1 cellular context compared by ENCODE assay signal in the genomic region with DNA sequence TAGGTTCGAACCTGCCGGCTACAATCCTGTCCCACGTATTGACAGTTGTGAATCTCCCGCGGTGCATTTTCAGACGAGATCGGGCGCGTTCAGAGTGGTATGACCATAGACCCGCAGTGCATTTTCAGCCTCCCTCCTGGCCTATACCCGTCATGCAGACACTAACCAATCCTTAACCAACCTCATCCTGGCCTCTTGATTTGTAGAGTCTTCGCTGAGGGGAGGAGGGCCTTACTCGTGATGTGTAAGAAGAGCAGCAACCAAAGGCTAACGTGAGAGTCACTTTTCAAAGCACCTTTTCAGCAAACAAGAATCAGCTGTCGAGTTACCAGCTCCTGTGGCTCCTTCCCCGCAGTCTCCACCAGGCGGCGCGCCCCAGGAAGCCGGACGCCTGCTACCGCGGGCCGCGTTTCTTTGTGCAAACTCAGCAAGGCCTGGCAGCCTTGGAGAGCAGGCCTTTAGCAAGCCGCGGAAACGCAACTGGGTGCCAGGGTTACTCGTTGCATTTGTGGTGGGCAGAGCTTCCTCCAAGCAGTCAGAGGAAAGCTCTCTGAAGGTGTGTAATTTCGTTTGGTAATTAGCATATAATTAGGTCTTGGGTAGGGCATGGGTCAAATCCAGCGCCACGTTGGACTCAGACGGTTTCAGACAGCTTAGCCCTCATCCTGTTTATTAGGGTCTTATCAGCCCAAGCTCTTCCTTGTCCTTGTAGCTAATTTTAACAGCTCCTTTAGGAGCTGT.
TF ChIP-seq lines count a peak whose summit lies in the region.

No MANE protein-coding gene starts in this region.

TF ChIP-seq in WTC11, 78 proteins besides CTCF, POLR2A, EP300 and RAD21 (continued from another document):
- TF ChIP-seq, protein P1, sequence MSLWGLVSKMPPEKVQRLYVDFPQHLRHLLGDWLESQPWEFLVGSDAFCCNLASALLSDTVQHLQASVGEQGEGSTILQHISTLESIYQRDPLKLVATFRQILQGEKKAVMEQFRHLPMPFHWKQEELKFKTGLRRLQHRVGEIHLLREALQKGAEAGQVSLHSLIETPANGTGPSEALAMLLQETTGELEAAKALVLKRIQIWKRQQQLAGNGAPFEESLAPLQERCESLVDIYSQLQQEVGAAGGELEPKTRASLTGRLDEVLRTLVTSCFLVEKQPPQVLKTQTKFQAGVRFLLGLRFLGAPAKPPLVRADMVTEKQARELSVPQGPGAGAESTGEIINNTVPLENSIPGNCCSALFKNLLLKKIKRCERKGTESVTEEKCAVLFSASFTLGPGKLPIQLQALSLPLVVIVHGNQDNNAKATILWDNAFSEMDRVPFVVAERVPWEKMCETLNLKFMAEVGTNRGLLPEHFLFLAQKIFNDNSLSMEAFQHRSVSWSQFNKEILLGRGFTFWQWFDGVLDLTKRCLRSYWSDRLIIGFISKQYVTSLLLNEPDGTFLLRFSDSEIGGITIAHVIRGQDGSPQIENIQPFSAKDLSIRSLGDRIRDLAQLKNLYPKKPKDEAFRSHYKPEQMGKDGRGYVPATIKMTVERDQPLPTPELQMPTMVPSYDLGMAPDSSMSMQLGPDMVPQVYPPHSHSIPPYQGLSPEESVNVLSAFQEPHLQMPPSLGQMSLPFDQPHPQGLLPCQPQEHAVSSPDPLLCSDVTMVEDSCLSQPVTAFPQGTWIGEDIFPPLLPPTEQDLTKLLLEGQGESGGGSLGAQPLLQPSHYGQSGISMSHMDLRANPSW (CRISPR knock-in tag; conservative IDR thresholded peaks at IDR 0.05; ENCODE audit: low read depth): no peak
- TF ChIP-seq CREM (CRISPR knock-in tag; IDR thresholded peaks at IDR 0.05): 0 out of 2 replicates have a peak, but pooled peaks have one; percentile 42
- TF ChIP-seq, protein P2, sequence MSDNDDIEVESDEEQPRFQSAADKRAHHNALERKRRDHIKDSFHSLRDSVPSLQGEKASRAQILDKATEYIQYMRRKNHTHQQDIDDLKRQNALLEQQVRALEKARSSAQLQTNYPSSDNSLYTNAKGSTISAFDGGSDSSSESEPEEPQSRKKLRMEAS (CRISPR knock-in tag; IDR thresholded peaks at IDR 0.05): 0 out of 2 replicates have a peak, but pooled peaks have one; percentile 28
- TF ChIP-seq GABPB1 (CRISPR knock-in tag; IDR thresholded peaks at IDR 0.05): peak; percentile 75
- TF ChIP-seq, protein P3, sequence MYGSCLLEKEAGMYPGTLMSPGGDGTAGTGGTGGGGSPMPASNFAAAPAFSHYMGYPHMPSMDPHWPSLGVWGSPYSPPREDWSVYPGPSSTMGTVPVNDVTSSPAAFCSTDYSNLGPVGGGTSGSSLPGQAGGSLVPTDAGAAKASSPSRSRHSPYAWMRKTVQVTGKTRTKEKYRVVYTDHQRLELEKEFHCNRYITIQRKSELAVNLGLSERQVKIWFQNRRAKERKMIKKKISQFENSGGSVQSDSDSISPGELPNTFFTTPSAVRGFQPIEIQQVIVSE (CRISPR knock-in tag; IDR thresholded peaks at IDR 0.05; ENCODE audit: borderline replicate concordance): no peak
- TF ChIP-seq, protein P4, sequence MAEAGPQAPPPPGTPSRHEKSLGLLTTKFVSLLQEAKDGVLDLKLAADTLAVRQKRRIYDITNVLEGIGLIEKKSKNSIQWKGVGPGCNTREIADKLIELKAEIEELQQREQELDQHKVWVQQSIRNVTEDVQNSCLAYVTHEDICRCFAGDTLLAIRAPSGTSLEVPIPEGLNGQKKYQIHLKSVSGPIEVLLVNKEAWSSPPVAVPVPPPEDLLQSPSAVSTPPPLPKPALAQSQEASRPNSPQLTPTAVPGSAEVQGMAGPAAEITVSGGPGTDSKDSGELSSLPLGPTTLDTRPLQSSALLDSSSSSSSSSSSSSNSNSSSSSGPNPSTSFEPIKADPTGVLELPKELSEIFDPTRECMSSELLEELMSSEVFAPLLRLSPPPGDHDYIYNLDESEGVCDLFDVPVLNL (CRISPR knock-in tag; IDR thresholded peaks at IDR 0.05; ENCODE audit: borderline replicate concordance, low read depth): no peak
